1 cellular context compared by ENCODE assay signal in the genomic region with DNA sequence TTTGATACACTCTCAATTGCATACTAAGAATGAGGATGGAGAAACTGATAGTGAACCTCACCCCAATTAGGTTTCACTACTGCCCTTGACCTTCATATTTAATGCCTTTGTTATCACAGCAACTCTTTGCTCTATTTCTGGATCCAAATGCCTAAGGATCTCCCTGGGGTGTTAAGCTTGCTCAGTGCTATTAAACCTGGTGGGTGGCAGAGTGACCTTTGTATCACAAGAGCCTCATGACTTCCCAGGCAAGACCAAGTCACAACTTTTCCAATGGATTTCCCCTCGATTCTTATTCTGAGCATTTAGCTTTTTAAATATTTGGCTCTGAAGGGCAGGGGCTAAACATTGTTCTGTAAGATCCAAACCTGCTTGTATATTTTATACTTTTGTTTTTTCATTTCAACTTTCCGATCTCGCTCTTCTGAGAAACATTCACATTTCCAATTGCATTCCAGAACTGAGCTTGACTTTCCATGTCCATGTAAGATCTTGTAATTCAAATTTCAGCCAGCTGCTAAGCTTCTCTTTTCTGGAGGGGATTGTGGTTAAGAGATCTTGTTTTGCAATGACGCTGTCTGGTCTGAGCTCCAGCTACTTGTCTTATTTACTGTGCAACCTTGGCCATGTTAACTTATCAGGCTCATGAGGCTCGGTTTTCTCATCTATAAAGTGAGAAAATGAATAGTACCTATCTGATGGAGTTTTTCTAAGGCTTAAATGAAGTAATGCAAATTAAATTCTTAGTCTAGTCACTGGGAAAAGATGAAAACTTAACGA.
TF ChIP-seq lines count a peak whose summit lies in the region.

No MANE protein-coding gene starts in this region.

TF ChIP-seq in HepG2, 621 proteins besides CTCF, POLR2A, EP300 and RAD21 (continued from another document):
- TF ChIP-seq, protein P1, sequence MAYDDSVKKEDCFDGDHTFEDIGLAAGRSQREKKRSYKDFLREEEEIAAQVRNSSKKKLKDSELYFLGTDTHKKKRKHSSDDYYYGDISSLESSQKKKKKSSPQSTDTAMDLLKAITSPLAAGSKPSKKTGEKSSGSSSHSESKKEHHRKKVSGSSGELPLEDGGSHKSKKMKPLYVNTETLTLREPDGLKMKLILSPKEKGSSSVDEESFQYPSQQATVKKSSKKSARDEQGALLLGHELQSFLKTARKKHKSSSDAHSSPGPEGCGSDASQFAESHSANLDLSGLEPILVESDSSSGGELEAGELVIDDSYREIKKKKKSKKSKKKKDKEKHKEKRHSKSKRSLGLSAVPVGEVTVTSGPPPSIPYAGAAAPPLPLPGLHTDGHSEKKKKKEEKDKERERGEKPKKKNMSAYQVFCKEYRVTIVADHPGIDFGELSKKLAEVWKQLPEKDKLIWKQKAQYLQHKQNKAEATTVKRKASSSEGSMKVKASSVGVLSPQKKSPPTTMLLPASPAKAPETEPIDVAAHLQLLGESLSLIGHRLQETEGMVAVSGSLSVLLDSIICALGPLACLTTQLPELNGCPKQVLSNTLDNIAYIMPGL (CRISPR knock-in tag; IDR thresholded peaks at IDR 0.05; ENCODE audit: borderline replicate concordance in 1 of 2, low read depth in 1 of 2), result no peak
- TF ChIP-seq KAT2B (IDR thresholded peaks at IDR 0.05; ENCODE audit: borderline replicate concordance, low read depth, low read length) (no peak), RXRB (CRISPR knock-in tag; IDR thresholded peaks at IDR 0.05; ENCODE audit: borderline replicate concordance) (no peak), ZNF567 (CRISPR knock-in tag; IDR thresholded peaks at IDR 0.05; ENCODE audit: borderline replicate concordance) (no peak), FIP1L1 (IDR thresholded peaks at IDR 0.05; ENCODE audit: borderline replicate concordance, insufficient read depth, low read depth, low read length) (no peak)
- TF ChIP-seq, protein P2, sequence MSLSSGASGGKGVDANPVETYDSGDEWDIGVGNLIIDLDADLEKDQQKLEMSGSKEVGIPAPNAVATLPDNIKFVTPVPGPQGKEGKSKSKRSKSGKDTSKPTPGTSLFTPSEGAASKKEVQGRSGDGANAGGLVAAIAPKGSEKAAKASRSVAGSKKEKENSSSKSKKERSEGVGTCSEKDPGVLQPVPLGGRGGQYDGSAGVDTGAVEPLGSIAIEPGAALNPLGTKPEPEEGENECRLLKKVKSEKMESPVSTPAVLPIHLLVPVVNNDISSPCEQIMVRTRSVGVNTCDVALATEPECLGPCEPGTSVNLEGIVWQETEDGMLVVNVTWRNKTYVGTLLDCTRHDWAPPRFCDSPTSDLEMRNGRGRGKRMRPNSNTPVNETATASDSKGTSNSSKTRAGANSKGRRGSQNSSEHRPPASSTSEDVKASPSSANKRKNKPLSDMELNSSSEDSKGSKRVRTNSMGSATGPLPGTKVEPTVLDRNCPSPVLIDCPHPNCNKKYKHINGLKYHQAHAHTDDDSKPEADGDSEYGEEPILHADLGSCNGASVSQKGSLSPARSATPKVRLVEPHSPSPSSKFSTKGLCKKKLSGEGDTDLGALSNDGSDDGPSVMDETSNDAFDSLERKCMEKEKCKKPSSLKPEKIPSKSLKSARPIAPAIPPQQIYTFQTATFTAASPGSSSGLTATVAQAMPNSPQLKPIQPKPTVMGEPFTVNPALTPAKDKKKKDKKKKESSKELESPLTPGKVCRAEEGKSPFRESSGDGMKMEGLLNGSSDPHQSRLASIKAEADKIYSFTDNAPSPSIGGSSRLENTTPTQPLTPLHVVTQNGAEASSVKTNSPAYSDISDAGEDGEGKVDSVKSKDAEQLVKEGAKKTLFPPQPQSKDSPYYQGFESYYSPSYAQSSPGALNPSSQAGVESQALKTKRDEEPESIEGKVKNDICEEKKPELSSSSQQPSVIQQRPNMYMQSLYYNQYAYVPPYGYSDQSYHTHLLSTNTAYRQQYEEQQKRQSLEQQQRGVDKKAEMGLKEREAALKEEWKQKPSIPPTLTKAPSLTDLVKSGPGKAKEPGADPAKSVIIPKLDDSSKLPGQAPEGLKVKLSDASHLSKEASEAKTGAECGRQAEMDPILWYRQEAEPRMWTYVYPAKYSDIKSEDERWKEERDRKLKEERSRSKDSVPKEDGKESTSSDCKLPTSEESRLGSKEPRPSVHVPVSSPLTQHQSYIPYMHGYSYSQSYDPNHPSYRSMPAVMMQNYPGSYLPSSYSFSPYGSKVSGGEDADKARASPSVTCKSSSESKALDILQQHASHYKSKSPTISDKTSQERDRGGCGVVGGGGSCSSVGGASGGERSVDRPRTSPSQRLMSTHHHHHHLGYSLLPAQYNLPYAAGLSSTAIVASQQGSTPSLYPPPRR (CRISPR knock-in tag; IDR thresholded peaks at IDR 0.05; ENCODE audit: borderline replicate concordance), result no peak
- TF ChIP-seq, protein P3, sequence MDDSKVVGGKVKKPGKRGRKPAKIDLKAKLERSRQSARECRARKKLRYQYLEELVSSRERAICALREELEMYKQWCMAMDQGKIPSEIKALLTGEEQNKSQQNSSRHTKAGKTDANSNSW (CRISPR knock-in tag; IDR thresholded peaks at IDR 0.05; ENCODE audit: borderline replicate concordance), result no peak
- TF ChIP-seq, protein P4, sequence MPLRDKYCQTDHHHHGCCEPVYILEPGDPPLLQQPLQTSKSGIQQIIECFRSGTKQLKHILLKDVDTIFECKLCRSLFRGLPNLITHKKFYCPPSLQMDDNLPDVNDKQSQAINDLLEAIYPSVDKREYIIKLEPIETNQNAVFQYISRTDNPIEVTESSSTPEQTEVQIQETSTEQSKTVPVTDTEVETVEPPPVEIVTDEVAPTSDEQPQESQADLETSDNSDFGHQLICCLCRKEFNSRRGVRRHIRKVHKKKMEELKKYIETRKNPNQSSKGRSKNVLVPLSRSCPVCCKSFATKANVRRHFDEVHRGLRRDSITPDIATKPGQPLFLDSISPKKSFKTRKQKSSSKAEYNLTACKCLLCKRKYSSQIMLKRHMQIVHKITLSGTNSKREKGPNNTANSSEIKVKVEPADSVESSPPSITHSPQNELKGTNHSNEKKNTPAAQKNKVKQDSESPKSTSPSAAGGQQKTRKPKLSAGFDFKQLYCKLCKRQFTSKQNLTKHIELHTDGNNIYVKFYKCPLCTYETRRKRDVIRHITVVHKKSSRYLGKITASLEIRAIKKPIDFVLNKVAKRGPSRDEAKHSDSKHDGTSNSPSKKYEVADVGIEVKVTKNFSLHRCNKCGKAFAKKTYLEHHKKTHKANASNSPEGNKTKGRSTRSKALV (CRISPR knock-in tag; IDR thresholded peaks at IDR 0.05), result no peak
